ENCODE assay signal across 21 cellular contexts in the genomic region with DNA sequence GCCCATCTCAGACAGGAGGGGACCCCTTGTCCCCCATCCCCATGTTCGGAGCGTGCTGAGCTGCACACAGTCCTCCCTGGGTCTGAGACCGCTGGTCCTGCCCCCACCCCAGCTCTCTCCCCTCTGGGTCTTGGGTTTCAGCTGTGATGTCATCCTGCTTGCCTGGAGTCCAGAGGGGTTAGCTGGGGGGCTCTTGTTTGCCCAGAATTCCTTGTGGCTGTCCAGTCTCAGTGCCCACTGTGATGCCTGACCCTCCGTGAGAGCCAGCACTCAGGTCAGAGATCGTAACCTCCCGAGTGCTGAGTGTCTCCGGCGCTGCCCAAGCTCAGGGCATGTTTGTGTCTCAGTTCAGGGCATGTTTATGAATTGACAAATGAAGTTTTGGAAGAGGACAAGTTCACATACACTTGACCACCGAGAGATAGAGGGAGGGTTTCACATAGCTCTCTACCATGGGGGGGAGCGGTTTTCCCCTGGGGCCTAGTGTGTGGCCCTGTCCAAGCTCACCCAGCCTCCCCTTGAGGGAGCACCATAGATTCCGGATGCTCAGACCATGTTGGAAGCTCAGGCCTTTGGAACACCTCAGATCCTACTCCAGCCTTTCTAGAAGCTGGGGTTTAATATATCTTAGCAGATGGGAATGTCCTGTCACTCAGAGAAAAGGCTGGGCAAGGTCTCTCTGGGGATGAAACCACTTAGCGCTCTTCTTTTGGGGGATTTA.
DNase-seq lines count a peak whose midpoint lies in the region; ATAC-seq and TF ChIP-seq lines count a peak whose summit lies in the region.
"Had no signal": no experiment of that assay in that cellular context is flagged by ENCODE, and none has a peak within 500 bp of the region (broad histone marks: within the 10 kb centered on the region; RNA-seq: fewer than 3 reads in every experiment).

No MANE protein-coding gene starts in this region.

- no peaks in the 10 kb centered on the region for H3K36me3 Mint-ChIP-seq in T-helper 17 cell (ENCODE audit: low read depth)
- H3K36me3 Mint-ChIP-seq: activated naive CD8-positive, alpha-beta T cell had no signal

- H3K9ac ChIP-seq in mesendoderm (ENCODE audit: low read length), result no peak overlapping the region

- no peak overlapping the region for H3K18ac ChIP-seq in mesendoderm (ENCODE audit: low read length)

- H3K79me2 ChIP-seq in mesendoderm (ENCODE audit: control insufficient read depth, insufficient read depth, low read length), result no peaks in the 10 kb centered on the region

- no peaks in the 10 kb centered on the region for H3K79me1 ChIP-seq in mesendoderm (ENCODE audit: low read length)

- intact Hi-C loops in cardiac septum (cut with DNase I) (no loop called here), left ventricle myocardium superior (cut with micrococcal nuclease) (no loop called here), right lobe of liver (cut with DNase I) (no loop called here)

- 70% methylated on average over 2 of the region's 12 CpGs for WGBS in right lobe of liver (ENCODE audit: insufficient coverage, low coverage, low lambda C conversion rate, missing lambda C conversion rate)
- no CpG with 5 or more reads among the region's 12 CpGs for WGBS in mesendoderm (ENCODE audit: extremely low coverage, insufficient coverage, low lambda C conversion rate)

- H3K36me3 ChIP-seq in right lobe of liver (no peaks in the 10 kb centered on the region), mesendoderm (ENCODE audit: control insufficient read depth, insufficient read depth, low read length) (no peaks in the 10 kb centered on the region)

- no peak overlapping the region for H4K5ac ChIP-seq in mesendoderm (ENCODE audit: low read length)

- H2BK120ac ChIP-seq in mesendoderm (ENCODE audit: low read depth, low read length), result no peak overlapping the region

- no peak overlapping the region for H4K8ac ChIP-seq in mesendoderm (ENCODE audit: low read depth, low read length)

- no peak overlapping the region for H3K4me3 Mint-ChIP-seq in T-helper 17 cell
- H3K4me3 Mint-ChIP-seq: activated naive CD8-positive, alpha-beta T cell; stimulated activated naive CD8-positive, alpha-beta T cell treated with anti-CD3 and anti-CD28 coated beads, Interleukin-15, amount 100 ng/mL, for 72 hours had no signal

- no peak overlapping the region for H2AK5ac ChIP-seq in mesendoderm (ENCODE audit: low read length)

- H2BK5ac ChIP-seq in mesendoderm (ENCODE audit: low read length), result no peak overlapping the region

- H2BK15ac ChIP-seq in mesendoderm (replicated peaks; ENCODE audit: low read depth), result no peak overlapping the region

- no peak overlapping the region for H3K4me3 ChIP-seq in right lobe of liver
- H3K4me3 ChIP-seq in mesendoderm (ENCODE audit: low read length), result no peak overlapping the region
- H3K4me3 ChIP-seq: coronary artery, mucosa of descending colon, SK-N-MC had no signal

- peak overlapping the region; percentile 85 for H3K27ac ChIP-seq in VCaP
- H3K27ac ChIP-seq in right lobe of liver, result no peak overlapping the region
- H3K27ac ChIP-seq in mesendoderm (ENCODE audit: low read depth, low read length), result no peak overlapping the region
- H3K27ac ChIP-seq: coronary artery, foreskin keratinocyte, SK-N-MC had no signal

- TF ChIP-seq CTCF in VCaP (conservative IDR thresholded peaks at IDR 0.05) (no peak), right lobe of liver (IDR thresholded peaks at IDR 0.05) (no peak)

- H3K4me1 Mint-ChIP-seq in T-helper 17 cell, result peaks cover 2% of the 10 kb centered on the region
- H3K4me1 Mint-ChIP-seq: stimulated activated naive CD8-positive, alpha-beta T cell treated with anti-CD3 and anti-CD28 coated beads, Interleukin-15, amount 100 ng/mL, for 72 hours had no signal

- H3K56ac ChIP-seq in mesendoderm (ENCODE audit: low read length), result no peak overlapping the region

- H3K4me1 ChIP-seq in right lobe of liver, result peaks cover 0 to 7% (median 0%) of the 10 kb centered on the region in 4 donors
- H3K4me1 ChIP-seq in mesendoderm (ENCODE audit: control insufficient read depth, low read depth, low read length), result no peaks in the 10 kb centered on the region
- H3K4me1 ChIP-seq: foreskin keratinocyte had no signal

- H3K27me3 ChIP-seq in right lobe of liver, result no peaks in the 10 kb centered on the region
- no peaks in the 10 kb centered on the region for H3K27me3 ChIP-seq in mesendoderm (ENCODE audit: insufficient read depth, low read length, poor library complexity)

- H3K9me3 ChIP-seq in right lobe of liver, result no peaks in the 10 kb centered on the region
- no peaks in the 10 kb centered on the region for H3K9me3 ChIP-seq in T-helper 17 cell (ENCODE audit: control insufficient read depth, low read length, poor library complexity, severe bottlenecking)
- H3K9me3 ChIP-seq: mucosa of descending colon had no signal

- H3K4ac ChIP-seq in mesendoderm (ENCODE audit: low read depth, low read length), result no peak overlapping the region

- TF ChIP-seq POLR2A in right lobe of liver (IDR thresholded peaks at IDR 0.05), result no peak

- H3K27me3 Mint-ChIP-seq in T-helper 17 cell, result no peaks in the 10 kb centered on the region
- H3K27me3 Mint-ChIP-seq: stimulated activated naive CD8-positive, alpha-beta T cell treated with anti-CD3 and anti-CD28 coated beads, Interleukin-15, amount 100 ng/mL, for 72 hours had no signal

- H3K23ac ChIP-seq in mesendoderm (ENCODE audit: low read length), result no peak overlapping the region

- ATAC-seq in left ventricle myocardium superior (no peak), right lobe of liver (no peak), T-helper 17 cell (no peak)
- ATAC-seq: foreskin keratinocyte; mucosa of descending colon; right cardiac atrium; stimulated activated naive CD8-positive, alpha-beta T cell treated with anti-CD3 and anti-CD28 coated beads, Interleukin-15, amount 100 ng/mL, for 72 hours had no signal

- no peak overlapping the region for H3K27ac Mint-ChIP-seq in T-helper 17 cell
- H3K27ac Mint-ChIP-seq: activated naive CD8-positive, alpha-beta T cell had no signal

- H3K4me2 ChIP-seq in mesendoderm (ENCODE audit: low read length), result no peak overlapping the region

- DNase-seq in cardiac septum (ENCODE audit: low spot score) (peak; percentile 20), left ventricle myocardium superior (no peak), right lobe of liver (peak in 2 of 3 donors; percentile 35 to 46), ureter (ENCODE audit: low spot score) (peak; percentile 34), NCI-H2196 (lab: John Stamatoyannopoulos, UW; ENCODE audit: unreplicated experiment) (no peak), mesendoderm (no peak), T-helper 17 cell (no peak)
- DNase-seq: activated CD4-positive, alpha-beta T cell treated with anti-CD3 and anti-CD28 coated beads for 48 hours; activated T-cell treated with anti-CD3 and anti-CD28 coated beads, Interleukin-2, amount 50 U/mL, for 1 hour; foreskin keratinocyte; HCEC 1CT; NCI-H1930; NCI-H510A treated with DMSO at 0.1 percent for 48 hours; occipital lobe; stimulated activated naive CD8-positive, alpha-beta T cell treated with anti-CD3 and anti-CD28 coated beads, Interleukin-15, amount 100 ng/mL, for 72 hours had no signal

Comparison
In these comparisons a context has a peak if more than half of its experiments do, and no peak if none do; other contexts are left out.
1. DNase-seq: peak in cardiac septum (single experiment), right lobe of liver (2 of 3) and ureter (single experiment); none in left ventricle myocardium superior (single experiment), NCI-H2196 (single experiment), mesendoderm (single experiment) and T-helper 17 cell (0 of 3).